8 cellular contexts compared by ENCODE assay signal in the genomic region with DNA sequence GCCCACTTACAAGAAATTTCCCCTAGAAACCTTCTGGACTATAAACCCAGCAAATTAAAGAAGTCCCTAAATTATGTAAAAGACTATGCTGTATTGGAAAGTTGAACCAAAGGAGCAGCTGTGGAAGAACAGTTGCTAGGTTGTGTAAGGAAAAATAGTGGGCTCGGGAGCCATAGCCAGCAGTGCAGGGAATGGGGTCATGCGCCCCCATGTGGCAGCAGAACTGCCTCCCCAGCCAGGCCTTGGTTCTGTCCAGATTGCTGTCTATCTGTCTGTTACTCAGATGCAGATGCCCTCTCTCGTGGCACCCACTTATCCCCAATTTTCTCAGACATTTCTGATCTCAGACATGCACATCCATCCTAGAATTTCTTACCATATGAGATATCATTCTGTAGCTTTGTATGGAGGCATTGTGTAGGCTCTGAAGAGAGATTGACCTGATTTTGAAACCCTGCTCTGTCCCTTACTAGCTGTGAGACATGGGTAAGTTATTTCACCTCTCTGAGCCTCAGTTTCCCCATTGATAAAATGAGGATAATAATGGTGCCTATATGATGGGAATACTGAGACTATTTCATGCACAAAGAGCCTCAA.
DNase-seq lines count a peak whose midpoint lies in the region; ATAC-seq and TF ChIP-seq lines count a peak whose summit lies in the region.

No MANE protein-coding gene starts in this region.

- no peak overlapping the region for H3K27ac ChIP-seq in thoracic aorta

- H3K4me3 ChIP-seq in cardiac fibroblast (replicated peaks in 1 of 2; ENCODE audit: low read depth in 2 of 2, low read length in 2 of 2): no peak overlapping the region
- no peak overlapping the region for H3K4me3 ChIP-seq in thoracic aorta

- H3K4me1 ChIP-seq in thoracic aorta (ENCODE audit: control insufficient read depth in 1 of 2, low read depth in 2 of 2): peaks cover 0 to 12% of the 10 kb centered on the region in 2 donors

- DNase-seq in A172 (ENCODE audit: low spot score) (peak; percentile 17), GM04504 (ENCODE audit: low read depth) (peak; percentile 47), NCI-H460 (ENCODE audit: extremely low read depth, low read depth) (peak; percentile 12), cardiac fibroblast (ENCODE audit: low read depth in 2 of 2) (peak; percentile 54 to 69), kidney tubule cell (ENCODE audit: low spot score) (peak; percentile 49), thoracic aorta (ENCODE audit: low spot score) (no peak)

- peak; percentile 73 for ATAC-seq in HG02678 (IDR thresholded peaks at IDR 0.05; ENCODE audit: unreplicated experiment)
- no peak for ATAC-seq in thoracic aorta (ENCODE audit: insufficient number of reproducible peaks, low FRiP score, low read depth)
- no peak for ATAC-seq in HG02852 (IDR thresholded peaks at IDR 0.05; ENCODE audit: unreplicated experiment)

- H3K36me3 ChIP-seq in thoracic aorta: no peaks in the 10 kb centered on the region

- no peaks in the 10 kb centered on the region for H3K9me3 ChIP-seq in thoracic aorta

- TF ChIP-seq CTCF in cardiac fibroblast (IDR thresholded peaks at IDR 0.05; ENCODE audit: low read depth, low read length) (peak; percentile 75), thoracic aorta (IDR thresholded peaks at IDR 0.05) (peak; percentile 38)

- H3K27me3 ChIP-seq in thoracic aorta (replicated peaks; ENCODE audit: insufficient read depth): no peaks in the 10 kb centered on the region
